ENCODE assay signal across 15 cellular contexts in the genomic region with DNA sequence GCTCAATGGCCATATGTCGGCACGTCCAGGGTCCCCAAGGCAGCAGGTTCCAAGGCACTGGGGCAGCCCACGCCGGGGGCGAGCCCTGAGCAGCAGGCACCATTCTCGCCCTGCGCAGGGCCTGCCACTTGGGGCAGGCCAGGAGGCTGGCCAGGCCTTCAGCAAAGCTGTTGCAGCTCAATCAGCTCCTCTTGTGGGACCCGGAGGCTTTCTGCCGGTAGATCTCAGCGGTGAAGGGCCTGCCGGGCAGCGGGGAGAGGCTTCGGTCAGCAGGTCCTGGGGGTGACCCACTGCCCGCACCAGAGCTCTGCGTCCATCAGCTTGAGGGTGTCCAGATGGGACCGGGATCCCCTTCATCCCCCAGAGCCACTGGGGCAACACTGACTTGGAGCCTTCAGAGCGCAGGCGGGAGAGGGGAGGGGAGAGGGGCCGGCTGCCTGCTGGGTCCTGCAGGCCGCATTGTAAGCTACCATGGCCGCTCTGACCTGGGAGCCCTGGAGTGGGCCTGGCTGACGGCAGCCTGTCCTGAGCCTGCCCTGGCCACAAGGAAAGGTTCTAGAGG.
"Had no signal": no experiment of that assay in that cellular context is flagged by ENCODE, and none has a peak within 500 bp of the region (broad histone marks: within the 10 kb centered on the region; RNA-seq: fewer than 3 reads in every experiment).

No MANE protein-coding gene starts in this region.

- H3K4me1 ChIP-seq: foreskin keratinocyte had no signal

- H3K9me3 ChIP-seq: ovary, transverse colon had no signal

- H3K4me3 ChIP-seq: ovary, skin epidermis, transverse colon had no signal

- ATAC-seq: effector memory CD8-positive, alpha-beta T cell; foreskin keratinocyte; T-helper 17 cell had no signal

- H3K27ac ChIP-seq: brain microvascular endothelial cell, foreskin keratinocyte, ovary, skin epidermis had no signal

- DNase-seq: activated CD4-positive, alpha-beta T cell treated with anti-CD3 and anti-CD28 coated beads, Interleukin-2, amount 10 ng/mL, durations not matched to agents 7 days and 5 days; activated CD8-positive, alpha-beta memory T cell treated with anti-CD3 and anti-CD28 coated beads for 24 hours; activated naive CD8-positive, alpha-beta T cell treated with anti-CD3 and anti-CD28 coated beads, Interleukin-2, amount 10 ng/mL, durations not matched to agents 7 days and 5 days; brain microvascular endothelial cell; cerebellar nuclear complex; effector memory CD8-positive, alpha-beta T cell; foreskin keratinocyte; immature natural killer cell; mammary epithelial cell; stimulated activated CD4-positive, alpha-beta T cell treated with anti-CD3 and anti-CD28 coated beads, Interleukin-4, amount 100 ng/mL, for 24 hours; stimulated activated naive CD4-positive, alpha-beta T cell had no signal

- H3K27me3 ChIP-seq: brain microvascular endothelial cell, ovary, transverse colon had no signal

- H3K36me3 ChIP-seq: brain microvascular endothelial cell, ovary, transverse colon had no signal
